ENCODE assay signal across 34 cellular contexts in genomic region chr11:1171985-1172728, GRCh38. TPM values are rescaled to one million over a fixed set of nuclear protein-coding genes. Genes with fewer than 3 reads are reported as not detected.
"Had no signal": no experiment of that assay in that cellular context is flagged by ENCODE, and none has a peak within 500 bp of the region (broad histone marks: within the 10 kb centered on the region; RNA-seq: fewer than 3 reads in every experiment).

No MANE protein-coding gene starts in this region.

- DNase-seq: activated CD4-positive, alpha-beta memory T cell treated with anti-CD3 and anti-CD28 coated beads, Interleukin-2, amount 10 ng/mL, durations not matched to agents 7 days and 5 days; activated CD4-positive, alpha-beta T cell treated with anti-CD3 and anti-CD28 coated beads for 48 hours; activated gamma-delta T cell treated with Interleukin-2 at 50 U/mL for 16 hours; activated naive CD4-positive, alpha-beta T cell treated with anti-CD3 and anti-CD28 coated beads, Interleukin-2, amount 50 U/mL, for 16 hours; activated T-cell treated with anti-CD3 and anti-CD28 coated beads, Interleukin-2, amount 50 U/mL, for 4 hours; amniotic stem cell; brain microvascular endothelial cell; caudate nucleus; foreskin fibroblast; head of caudate nucleus; hippocampal formation; lower lobe of right lung; mesenchymal stem cell; mucosa of descending colon; ovary; retina; stimulated activated CD4-positive, alpha-beta T cell treated with anti-CD3 and anti-CD28 coated beads, Interleukin-1b, Interleukin-23, amount 100 ng/mL, for 48 hours; stimulated activated naive B cell treated with anti-CD40 and anti-IgM and Interleukin-4, amounts not matched to agents 10 μg/mL and 1 μg/mL and 100 μg/mL, for 72 hours; T-helper 17 cell; T1000; transverse colon; WERI-Rb-1 had no signal

- ATAC-seq: activated CD4-positive, CD25-positive, alpha-beta regulatory T cell treated with anti-CD3 and anti-CD28 coated beads, Interleukin-2, amount 50 U/mL, for 24 hours; activated T-cell treated with anti-CD3 and anti-CD28 coated beads, Interleukin-2, amount 50 U/mL, for 4 hours; activated T-helper 17 cell treated with anti-CD3 and anti-CD28 coated beads, Interleukin-2, amount 50 U/mL, for 72 hours; esophagus mucosa; lower lobe of right lung; mucosa of descending colon; natural killer cell treated with Interleukin-12 subunit alpha and Interleukin-12 subunit beta and Interleukin-15 and Interleukin-18, amount 100 ng/mL, for 72 hours; stimulated activated naive B cell treated with anti-CD40 and anti-IgM and Interleukin-4, amounts not matched to agents 10 μg/mL and 1 μg/mL and 100 μg/mL, for 72 hours; T-helper 17 cell had no signal

- H3K4me1 ChIP-seq: lower lobe of right lung, transverse colon had no signal

- H3K9me3 ChIP-seq: lower lobe of right lung, mucosa of descending colon, ovary, transverse colon had no signal

- H3K36me3 ChIP-seq: brain microvascular endothelial cell, lower lobe of right lung, ovary, transverse colon, WERI-Rb-1 had no signal

- H3K4me2 ChIP-seq: smooth muscle cell had no signal

- H3K27ac ChIP-seq: brain microvascular endothelial cell, lower lobe of right lung, ovary, transverse colon, WERI-Rb-1 had no signal

- H3K4me3 ChIP-seq: lower lobe of right lung, mucosa of descending colon, ovary, smooth muscle cell, transverse colon had no signal

- FAIRE-seq: astrocyte, endothelial cell of umbilical vein, keratinocyte had no signal

- H3K27me3 ChIP-seq: brain microvascular endothelial cell, ovary, transverse colon had no signal

RNA-seq across cellular contexts. Expression of gene MUC5AC, which starts 14.4 kb away (rescaled TPM):
- total RNA-seq: activated CD4-positive, alpha-beta memory T cell treated with anti-CD3 and anti-CD28 coated beads, Interleukin-2, amount 10 ng/mL, durations not matched to agents 7 days and 5 days; activated T-helper 17 cell treated with anti-CD3 and anti-CD28 coated beads, Interleukin-2, amount 50 U/mL, for 72 hours; astrocyte; endothelial cell of umbilical vein; esophagus mucosa; myocyte; natural killer cell treated with Interleukin-12 subunit alpha and Interleukin-12 subunit beta and Interleukin-15 and Interleukin-18, amount 100 ng/mL, for 72 hours; progenitor cell of endocrine pancreas; smooth muscle cell; T-helper 17 cell; transverse colon; urinary bladder had no signal
- polyA plus RNA-seq: endothelial cell of umbilical vein, keratinocyte, ovary, smooth muscle cell, urinary bladder had no signal

RNA-seq across cellular contexts. Expression of gene MUC5B, which starts 50.7 kb away (rescaled TPM):
- total RNA-seq: activated CD4-positive, alpha-beta memory T cell treated with anti-CD3 and anti-CD28 coated beads, Interleukin-2, amount 10 ng/mL, durations not matched to agents 7 days and 5 days; activated T-helper 17 cell treated with anti-CD3 and anti-CD28 coated beads, Interleukin-2, amount 50 U/mL, for 72 hours; astrocyte; endothelial cell of umbilical vein; myocyte; natural killer cell treated with Interleukin-12 subunit alpha and Interleukin-12 subunit beta and Interleukin-15 and Interleukin-18, amount 100 ng/mL, for 72 hours; progenitor cell of endocrine pancreas; smooth muscle cell; T-helper 17 cell; temporal lobe; urinary bladder had no signal
- polyA plus RNA-seq: endothelial cell of umbilical vein, keratinocyte, smooth muscle cell, urinary bladder had no signal
